Comparison of ENCODE assay signal across 1 cellular context in genomic region chr19:49411681-49412321, GRCh38.
TF ChIP-seq lines count a peak whose summit lies in the region.

No MANE protein-coding gene starts in this region.

TF ChIP-seq in SK-N-SH treated with all-trans-retinoic acid at 6 μM for 48 hours, 23 proteins besides CTCF, POLR2A, EP300 and RAD21 (continued from another document):
- no peak for TF ChIP-seq TSHZ2 (CRISPR knock-in tag; IDR thresholded peaks at IDR 0.05)
- TF ChIP-seq ZNF8 (CRISPR knock-in tag; IDR thresholded peaks at IDR 0.05), result no peak
TF ChIP-seq in SK-N-SH treated with all-trans-retinoic acid at 6 μM for 48 hours: peak in this region for 0.
